Comparison of ENCODE assay signal across 2 cellular contexts in genomic region chr2:144970410-144970809, GRCh38.
DNase-seq lines count a peak whose midpoint lies in the region; ATAC-seq, FAIRE-seq and TF ChIP-seq lines count a peak whose summit lies in the region.
"Not testable (repeated sequence)": the region's sequence is repeated elsewhere in the genome, so short reads cannot be mapped to it uniquely, and the experiment has no call there.

No MANE protein-coding gene starts in this region.

- POLR2A ChIA-PET in HEK293 (lab: Yijun Ruan, JAX); K562 (lab: Yijun Ruan, JAX): not testable (repeated sequence)

- not testable (repeated sequence) for ATAC-seq in K562

- not testable (repeated sequence) for H3K4me3 ChIP-seq in HEK293 (ENCODE audit: low read depth, low read length); K562

- in situ Hi-C loops in K562 (cut with MboI), result loop anchor here (5.0 kb wide), 1 partner anchor 78 kb away; no protein-coding TSS in a partner anchor

- WGBS in K562 (ENCODE audit: insufficient coverage, low coverage, missing lambda C conversion rate), result 0% methylated on average over 1 of the region's 1 CpG

- not testable (repeated sequence) for H3K27me3 ChIP-seq in K562 (ENCODE audit: control insufficient read depth in 2 of 2, insufficient read depth in 2 of 2, low read length in 2 of 2)

- not testable (repeated sequence) for H3K79me2 ChIP-seq in K562 (ENCODE audit: control insufficient read depth, insufficient read depth, low read length)

- H3K36me3 ChIP-seq in HEK293 (ENCODE audit: control insufficient read depth in 2 of 2, insufficient read depth in 1 of 2, low read length in 2 of 2); K562 (ENCODE audit: control insufficient read depth, insufficient read depth, low read length): not testable (repeated sequence)

- not testable (repeated sequence) for TF ChIP-seq POLR2A in K562 (conservative IDR thresholded peaks at IDR 0.05)

- TF ChIP-seq EP300 in K562 (IDR thresholded peaks at IDR 0.05; ENCODE audit: low read length), result not testable (repeated sequence)

- TF ChIP-seq CTCF in HEK293 (tag by site-specific recombination; IDR thresholded peaks at IDR 0.05); K562 (IDR thresholded peaks at IDR 0.05 in 2 of 3, conservative IDR thresholded peaks at IDR 0.05 in 1 of 3; ENCODE audit: insufficient read depth in 2 of 3, low read depth in 1 of 3, low read length in 3 of 3): not testable (repeated sequence)

- H3K4me2 ChIP-seq in K562 (ENCODE audit: insufficient read depth, low read length), result not testable (repeated sequence)

- not testable (repeated sequence) for H4K20me1 ChIP-seq in K562 (replicated peaks; ENCODE audit: control insufficient read depth, insufficient read depth, low read length)

- DNase-seq in K562 (ENCODE audit: extremely low read depth in 1 of 4, low spot score in 3 of 4), result not testable (repeated sequence)

- H3K27ac ChIP-seq in HEK293 (ENCODE audit: extremely low read depth, low read depth, low read length); K562 (ENCODE audit: extremely low read depth, low read depth, low read length): not testable (repeated sequence)

- CTCF ChIA-PET in HEK293 (lab: Yijun Ruan, JAX), result not testable (repeated sequence)
- CTCF ChIA-PET in K562 (lab: Yijun Ruan, JAX; ENCODE audit: low intra/inter-chr PET ratio), result interaction anchor here (0.6 kb wide), 1 partner anchor 93 kb away, joined by 3 read pairs; no protein-coding TSS in a partner anchor

- not testable (repeated sequence) for H3K9ac ChIP-seq in K562 (ENCODE audit: insufficient read depth in 1 of 2, low read depth in 2 of 2, low read length in 2 of 2)

- intact Hi-C loops in K562 (cut with micrococcal nuclease), result not testable (repeated sequence)

- not testable (repeated sequence) for BruUV-seq in K562 (replicated peaks; lab: Mats Ljungman, UMichigan)

- H3K9me1 ChIP-seq in K562 (ENCODE audit: control insufficient read depth, insufficient read depth, low read length), result not testable (repeated sequence)

- H3K4me1 ChIP-seq in HEK293 (ENCODE audit: control insufficient read depth, insufficient read depth, low read length); K562 (replicated peaks in 1 of 2; ENCODE audit: control insufficient read depth in 2 of 2, insufficient read depth in 2 of 2, low read length in 2 of 2): not testable (repeated sequence)

- H2AFZ ChIP-seq in K562 (ENCODE audit: low read depth, low read length), result not testable (repeated sequence)

- not testable (repeated sequence) for TF ChIP-seq RAD21 in K562 (CRISPR knock-in tag; conservative IDR thresholded peaks at IDR 0.05 in 1 of 2, IDR thresholded peaks at IDR 0.05 in 1 of 2)

- not testable (repeated sequence) for FAIRE-seq in K562 (lab: Jason Lieb, UNC)

- H3K9me3 ChIP-seq in HEK293 (ENCODE audit: control insufficient read depth, insufficient read depth, low read depth, low read length); K562 (replicated peaks; ENCODE audit: control insufficient read depth, insufficient read depth, low read depth, low read length): not testable (repeated sequence)

TF ChIP-seq in HEK293, 187 proteins besides CTCF, POLR2A, EP300 and RAD21:
- TF ChIP-seq SETDB1 (IDR thresholded peaks at IDR 0.05; ENCODE audit: insufficient read length, low read length), result peak; percentile 16

TF ChIP-seq in K562, 482 proteins besides CTCF, POLR2A, EP300 and RAD21:
- peak in 1 of 2 experiments; percentile 52; a peak in 1 of 3 replicates for TF ChIP-seq CBX3 (IDR thresholded peaks at IDR 0.05; ENCODE audit: borderline replicate concordance in 1 of 2, low read length in 2 of 2)
- TF ChIP-seq TRIM24 (IDR thresholded peaks at IDR 0.05), result 0 out of 4 replicates have a peak, but pooled peaks of 1 of the 2 experiments have one; percentile 25
- peak; percentile 100 for TF ChIP-seq ZNF431 (CRISPR knock-in tag; IDR thresholded peaks at IDR 0.05)
TF ChIP-seq in K562: peak in this region for 3; not testable (repeated sequence) for 479.
